Comparison of ENCODE assay signal across 35 cellular contexts in the genomic region with DNA sequence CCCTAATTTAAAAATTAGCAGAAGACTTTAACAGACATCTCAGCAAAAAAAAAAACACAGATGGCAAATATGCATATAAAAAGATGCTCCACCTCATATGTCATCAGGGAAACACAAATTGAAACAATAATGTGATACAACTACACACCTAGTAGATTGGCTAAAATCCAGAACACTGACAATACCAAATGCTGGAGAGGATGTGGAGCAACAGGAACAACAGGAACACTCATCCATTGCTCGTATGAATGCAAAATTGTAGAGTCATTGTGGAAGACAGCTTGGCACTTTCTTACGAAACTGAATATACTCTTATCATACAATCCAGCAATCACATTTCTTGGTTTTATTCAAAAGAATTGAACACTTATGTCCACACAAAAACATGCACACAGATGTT. TPM values are rescaled to one million over a fixed set of nuclear protein-coding genes. Genes with fewer than 3 reads are reported as not detected.
"Had no signal": no experiment of that assay in that cellular context is flagged by ENCODE, and none has a peak within 500 bp of the region (broad histone marks: within the 10 kb centered on the region; RNA-seq: fewer than 3 reads in every experiment).

No MANE protein-coding gene starts in this region.

- H3K36me3 ChIP-seq: esophagus muscularis mucosa, heart right ventricle, left lung, neural progenitor cell, prostate gland, right atrium auricular region, sigmoid colon, tibial artery had no signal

- ATAC-seq: effector memory CD8-positive, alpha-beta T cell; foreskin keratinocyte; heart right ventricle; left cardiac atrium; left lung; naive thymus-derived CD4-positive, alpha-beta T cell; stimulated activated effector memory CD8-positive, alpha-beta T cell treated with anti-CD3 and anti-CD28 coated beads, Interleukin-12 subunit alpha, Interleukin-12 subunit beta, amount 100 ng/mL, for 72 hours had no signal

- H3K4me3 Mint-ChIP-seq: effector memory CD8-positive, alpha-beta T cell; naive thymus-derived CD4-positive, alpha-beta T cell; nephron; neural progenitor cell; stimulated activated effector memory CD8-positive, alpha-beta T cell treated with anti-CD3 and anti-CD28 coated beads, Interleukin-12 subunit alpha, Interleukin-12 subunit beta, amount 100 ng/mL, for 72 hours; type B pancreatic cell had no signal

- DNase-seq: dermis blood vessel endothelial cell; effector memory CD8-positive, alpha-beta T cell; glutamatergic neuron; heart right ventricle; hippocampal formation; left cardiac atrium; left lung; mesendoderm; midbrain; naive thymus-derived CD4-positive, alpha-beta T cell; sigmoid colon; stimulated activated CD4-positive, alpha-beta T cell treated with anti-CD3 and anti-CD28 coated beads, Interleukin-2, amount 100 ng/mL, for 24 hours; stimulated activated CD4-positive, alpha-beta T cell treated with anti-CD3 and anti-CD28 coated beads, Interleukin-4, amount 100 ng/mL, for 24 hours; stimulated activated naive CD4-positive, alpha-beta T cell treated with Interleukin-2 at 50 U/mL for 16 hours; substantia nigra; testis; tibial artery had no signal

- H3K4me1 Mint-ChIP-seq: nephron; neural progenitor cell; stimulated activated effector memory CD8-positive, alpha-beta T cell treated with anti-CD3 and anti-CD28 coated beads, Interleukin-12 subunit alpha, Interleukin-12 subunit beta, amount 100 ng/mL, for 72 hours had no signal

- H3K9me3 Mint-ChIP-seq: effector memory CD8-positive, alpha-beta T cell; nephron; stimulated activated effector memory CD8-positive, alpha-beta T cell treated with anti-CD3 and anti-CD28 coated beads, Interleukin-12 subunit alpha, Interleukin-12 subunit beta, amount 100 ng/mL, for 72 hours; type B pancreatic cell had no signal

- H3K27ac ChIP-seq: coronary artery, esophagus muscularis mucosa, foreskin keratinocyte, heart right ventricle, left lung, neural progenitor cell, prostate gland, right atrium auricular region, sigmoid colon, testis, tibial artery had no signal

- FAIRE-seq: endometrium, islet of Langerhans had no signal

- H3K9me3 ChIP-seq: esophagus muscularis mucosa, heart right ventricle, left lung, prostate gland, right atrium auricular region, sigmoid colon, testis, tibial artery had no signal

- H3K4me1 ChIP-seq: esophagus muscularis mucosa, foreskin keratinocyte, heart right ventricle, left lung, neural progenitor cell, prostate gland, right atrium auricular region, sigmoid colon, testis, tibial artery had no signal

- H3K36me3 Mint-ChIP-seq: neural progenitor cell; stimulated activated effector memory CD8-positive, alpha-beta T cell treated with anti-CD3 and anti-CD28 coated beads, Interleukin-12 subunit alpha, Interleukin-12 subunit beta, amount 100 ng/mL, for 72 hours; type B pancreatic cell had no signal

- H3K27me3 ChIP-seq: right atrium auricular region, testis had no signal

- H3K27ac Mint-ChIP-seq: effector memory CD8-positive, alpha-beta T cell; naive thymus-derived CD4-positive, alpha-beta T cell; nephron; neural progenitor cell; stimulated activated effector memory CD8-positive, alpha-beta T cell treated with anti-CD3 and anti-CD28 coated beads, Interleukin-12 subunit alpha, Interleukin-12 subunit beta, amount 100 ng/mL, for 72 hours; type B pancreatic cell had no signal

- H3K4me3 ChIP-seq: coronary artery, esophagus muscularis mucosa, heart right ventricle, left lung, neural progenitor cell, prostate gland, right atrium auricular region, sigmoid colon, testis, tibial artery had no signal

RNA-seq across cellular contexts. Expression of gene MCIDAS, which starts 22.1 kb away (rescaled TPM):
- total RNA-seq: dermis blood vessel endothelial cell; esophagus muscularis mucosa; fibroblast of lung; foreskin keratinocyte; heart right ventricle; kidney epithelial cell; left cardiac atrium; left lung; lower leg skin; lung microvascular endothelial cell; naive thymus-derived CD4-positive, alpha-beta T cell; right atrium auricular region; sigmoid colon; skeletal muscle tissue had no signal
- polyA plus RNA-seq: fibroblast of lung; heart right ventricle; naive thymus-derived CD4-positive, alpha-beta T cell had no signal

RNA-seq across cellular contexts. Expression of gene CCNO, which starts 28.4 kb away (rescaled TPM):
- total RNA-seq: dermis blood vessel endothelial cell; fibroblast of lung; lung microvascular endothelial cell; naive thymus-derived CD4-positive, alpha-beta T cell; sigmoid colon; skeletal muscle tissue had no signal
- polyA plus RNA-seq: naive thymus-derived CD4-positive, alpha-beta T cell had no signal

RNA-seq across cellular contexts. Expression of gene CDC20B, which starts 32.0 kb away (rescaled TPM):
- total RNA-seq: dermis blood vessel endothelial cell, esophagus muscularis mucosa, foreskin keratinocyte, heart right ventricle, kidney epithelial cell, left cardiac atrium, left lung, lower leg skin, osteoblast, right atrium auricular region, sigmoid colon, skeletal muscle tissue, urinary bladder had no signal
- polyA plus RNA-seq: fibroblast of lung; foreskin keratinocyte; heart right ventricle; naive thymus-derived CD4-positive, alpha-beta T cell; sigmoid colon; urinary bladder had no signal

RNA-seq across cellular contexts. Expression of gene GPX8, which starts 45.0 kb away (rescaled TPM):
- total RNA-seq: naive thymus-derived CD4-positive, alpha-beta T cell had no signal
- polyA plus RNA-seq: naive thymus-derived CD4-positive, alpha-beta T cell had no signal
